ENCODE assay signal across 1 cellular context in genomic region chr2:30147715-30148611, GRCh38.
A peak's percentile ranks its signal among the peaks of the same experiment; 100 is the strongest.
TF ChIP-seq lines count a peak whose summit lies in the region.

No MANE protein-coding gene starts in this region.

TF ChIP-seq in H1, 55 proteins besides CTCF, POLR2A, EP300 and RAD21 (continued from another document):
- TF ChIP-seq CHD7 (IDR thresholded peaks at IDR 0.05; ENCODE audit: insufficient replicate concordance, low read length) (no peak), YY1 (IDR thresholded peaks at IDR 0.05; ENCODE audit: low read depth, low read length) (no peak), RBBP5 (IDR thresholded peaks at IDR 0.05; ENCODE audit: borderline replicate concordance, low read depth, low read length) (0 out of 2 replicates have a peak, but pooled peaks have one; percentile 30), SIN3A (conservative IDR thresholded peaks at IDR 0.05 in 1 of 2, IDR thresholded peaks at IDR 0.05 in 1 of 2; ENCODE audit: low read depth in 1 of 2, low read length in 2 of 2) (peak; percentile 74 to 77; a peak in 3 of 4 replicates), EGR1 (IDR thresholded peaks at IDR 0.05; ENCODE audit: borderline replicate concordance, low read depth, low read length) (peak; percentile 59; the same call in 1 of the 2 replicates), USF2 (IDR thresholded peaks at IDR 0.05; ENCODE audit: low read length) (peak; percentile 94)
